ENCODE assay signal across 1 cellular context in the genomic region with DNA sequence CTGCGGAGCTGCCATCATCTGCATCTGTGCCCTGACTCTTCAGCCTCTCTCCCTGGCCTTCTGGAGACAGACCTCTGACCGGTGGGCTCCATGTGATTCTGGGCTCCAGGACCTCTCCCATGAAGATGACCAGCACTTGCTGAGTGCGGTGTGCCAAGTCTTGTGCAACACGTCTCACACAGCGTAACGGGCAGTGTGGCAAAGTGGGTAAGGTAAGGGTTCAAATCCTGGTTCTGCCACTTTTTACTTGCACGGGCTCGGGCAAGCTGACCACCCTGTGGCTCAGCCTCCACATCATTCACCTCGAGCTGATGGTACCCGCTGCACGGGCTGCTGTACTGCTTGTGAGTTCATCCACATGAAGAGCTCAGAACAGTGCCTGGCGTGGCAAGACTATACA.
A peak's percentile ranks its signal among the peaks of the same experiment; 100 is the strongest.
TF ChIP-seq lines count a peak whose summit lies in the region.

No MANE protein-coding gene starts in this region.

TF ChIP-seq in IMR-90, 13 proteins besides CTCF, POLR2A, EP300 and RAD21:
- TF ChIP-seq CEBPB (IDR thresholded peaks at IDR 0.05; ENCODE audit: low read depth, low read length), result 0 out of 2 replicates have a peak, but pooled peaks have one; percentile 32
- TF ChIP-seq CHD1 (IDR thresholded peaks at IDR 0.05; ENCODE audit: low read depth, low read length), result no peak
